9 cellular contexts compared by ENCODE assay signal in the genomic region with DNA sequence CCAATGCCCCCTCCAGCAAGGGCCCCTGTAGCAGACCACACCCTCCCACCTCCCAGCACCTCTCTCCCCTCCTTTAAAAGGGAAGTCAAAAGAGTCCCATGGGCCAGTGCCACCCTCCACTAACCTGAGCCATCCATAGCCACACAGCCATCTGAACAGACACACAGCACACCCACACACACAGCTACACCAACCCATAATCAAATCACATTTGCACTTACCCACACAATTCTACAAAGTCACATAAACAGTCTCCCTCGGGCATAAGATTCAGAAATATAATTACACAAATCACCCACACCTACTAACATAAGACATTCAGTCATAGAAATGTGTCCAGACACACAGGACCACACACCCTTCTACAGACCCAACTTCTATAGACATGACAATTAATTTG.
"Had no signal": no experiment of that assay in that cellular context is flagged by ENCODE, and none has a peak within 500 bp of the region (broad histone marks: within the 10 kb centered on the region; RNA-seq: fewer than 3 reads in every experiment).

No MANE protein-coding gene starts in this region.

- H3K4me3 Mint-ChIP-seq: GM23338, H9, HFFc6 had no signal

- H3K9me3 Mint-ChIP-seq: GM23338, H9, HFFc6 had no signal

- H3K4me1 ChIP-seq: HAP-1 had no signal

- H3K9me3 ChIP-seq: HAP-1 had no signal

- ATAC-seq: GM23338, HCT116 had no signal

- H3K4me3 ChIP-seq: GM23248, GM23338, HAP-1 had no signal

- H3K27ac ChIP-seq: GM23248 had no signal

- H3K36me3 ChIP-seq: HAP-1 had no signal

- H3K27ac Mint-ChIP-seq: GM23338, H9, HFFc6 had no signal

- DNase-seq: GM23248, GOT3, H7, H9, HCEC 1CT, HFFc6 had no signal
